In genomic region chr14:100680439-100681051, GRCh38 we compare ENCODE assay signal across 1 cellular context.
TF ChIP-seq lines count a peak whose summit lies in the region.

No MANE protein-coding gene starts in this region.

TF ChIP-seq in HepG2, 621 proteins besides CTCF, POLR2A, EP300 and RAD21 (continued from another document):
- TF ChIP-seq, protein P1, sequence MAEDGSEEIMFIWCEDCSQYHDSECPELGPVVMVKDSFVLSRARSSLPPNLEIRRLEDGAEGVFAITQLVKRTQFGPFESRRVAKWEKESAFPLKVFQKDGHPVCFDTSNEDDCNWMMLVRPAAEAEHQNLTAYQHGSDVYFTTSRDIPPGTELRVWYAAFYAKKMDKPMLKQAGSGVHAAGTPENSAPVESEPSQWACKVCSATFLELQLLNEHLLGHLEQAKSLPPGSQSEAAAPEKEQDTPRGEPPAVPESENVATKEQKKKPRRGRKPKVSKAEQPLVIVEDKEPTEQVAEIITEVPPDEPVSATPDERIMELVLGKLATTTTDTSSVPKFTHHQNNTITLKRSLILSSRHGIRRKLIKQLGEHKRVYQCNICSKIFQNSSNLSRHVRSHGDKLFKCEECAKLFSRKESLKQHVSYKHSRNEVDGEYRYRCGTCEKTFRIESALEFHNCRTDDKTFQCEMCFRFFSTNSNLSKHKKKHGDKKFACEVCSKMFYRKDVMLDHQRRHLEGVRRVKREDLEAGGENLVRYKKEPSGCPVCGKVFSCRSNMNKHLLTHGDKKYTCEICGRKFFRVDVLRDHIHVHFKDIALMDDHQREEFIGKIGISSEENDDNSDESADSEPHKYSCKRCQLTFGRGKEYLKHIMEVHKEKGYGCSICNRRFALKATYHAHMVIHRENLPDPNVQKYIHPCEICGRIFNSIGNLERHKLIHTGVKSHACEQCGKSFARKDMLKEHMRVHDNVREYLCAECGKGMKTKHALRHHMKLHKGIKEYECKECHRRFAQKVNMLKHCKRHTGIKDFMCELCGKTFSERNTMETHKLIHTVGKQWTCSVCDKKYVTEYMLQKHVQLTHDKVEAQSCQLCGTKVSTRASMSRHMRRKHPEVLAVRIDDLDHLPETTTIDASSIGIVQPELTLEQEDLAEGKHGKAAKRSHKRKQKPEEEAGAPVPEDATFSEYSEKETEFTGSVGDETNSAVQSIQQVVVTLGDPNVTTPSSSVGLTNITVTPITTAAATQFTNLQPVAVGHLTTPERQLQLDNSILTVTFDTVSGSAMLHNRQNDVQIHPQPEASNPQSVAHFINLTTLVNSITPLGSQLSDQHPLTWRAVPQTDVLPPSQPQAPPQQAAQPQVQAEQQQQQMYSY (CRISPR knock-in tag; IDR thresholded peaks at IDR 0.05): no peak
- TF ChIP-seq MED8 (CRISPR knock-in tag; IDR thresholded peaks at IDR 0.05; ENCODE audit: insufficient replicate concordance) (no peak), NR2F6 (IDR thresholded peaks at IDR 0.05) (no peak), NR2F6 (CRISPR knock-in tag; IDR thresholded peaks at IDR 0.05) (peak; percentile 14; the same call in 1 of the 2 replicates), HOXA9 (CRISPR knock-in tag; IDR thresholded peaks at IDR 0.05; ENCODE audit: borderline replicate concordance) (no peak), MIER3 (CRISPR knock-in tag; IDR thresholded peaks at IDR 0.05; ENCODE audit: borderline replicate concordance) (no peak), EZH2 (conservative IDR thresholded peaks at IDR 0.05; ENCODE audit: low read depth, low read length) (no peak), ZMAT3 (CRISPR knock-in tag; conservative IDR thresholded peaks at IDR 0.05) (0 out of 2 replicates have a peak, but pooled peaks have one; percentile 57), ZBTB38 (CRISPR knock-in tag; IDR thresholded peaks at IDR 0.05) (peak; percentile 97), ZNF879 (CRISPR knock-in tag; IDR thresholded peaks at IDR 0.05) (0 out of 2 replicates have a peak, but pooled peaks have one; percentile 42), ZSCAN29 (CRISPR knock-in tag; conservative IDR thresholded peaks at IDR 0.05) (no peak), TAF1 (CRISPR knock-in tag; IDR thresholded peaks at IDR 0.05) (0 out of 2 replicates have a peak, but pooled peaks have one; percentile 1), ZBTB7B (CRISPR knock-in tag; IDR thresholded peaks at IDR 0.05) (peak; percentile 32; the same call in 1 of the 2 replicates), RARG (CRISPR knock-in tag; IDR thresholded peaks at IDR 0.05; ENCODE audit: low read depth) (no peak), ZFX (CRISPR knock-in tag; IDR thresholded peaks at IDR 0.05; ENCODE audit: low read depth) (peak; percentile 50; the same call in 1 of the 2 replicates)
- TF ChIP-seq, protein P2, sequence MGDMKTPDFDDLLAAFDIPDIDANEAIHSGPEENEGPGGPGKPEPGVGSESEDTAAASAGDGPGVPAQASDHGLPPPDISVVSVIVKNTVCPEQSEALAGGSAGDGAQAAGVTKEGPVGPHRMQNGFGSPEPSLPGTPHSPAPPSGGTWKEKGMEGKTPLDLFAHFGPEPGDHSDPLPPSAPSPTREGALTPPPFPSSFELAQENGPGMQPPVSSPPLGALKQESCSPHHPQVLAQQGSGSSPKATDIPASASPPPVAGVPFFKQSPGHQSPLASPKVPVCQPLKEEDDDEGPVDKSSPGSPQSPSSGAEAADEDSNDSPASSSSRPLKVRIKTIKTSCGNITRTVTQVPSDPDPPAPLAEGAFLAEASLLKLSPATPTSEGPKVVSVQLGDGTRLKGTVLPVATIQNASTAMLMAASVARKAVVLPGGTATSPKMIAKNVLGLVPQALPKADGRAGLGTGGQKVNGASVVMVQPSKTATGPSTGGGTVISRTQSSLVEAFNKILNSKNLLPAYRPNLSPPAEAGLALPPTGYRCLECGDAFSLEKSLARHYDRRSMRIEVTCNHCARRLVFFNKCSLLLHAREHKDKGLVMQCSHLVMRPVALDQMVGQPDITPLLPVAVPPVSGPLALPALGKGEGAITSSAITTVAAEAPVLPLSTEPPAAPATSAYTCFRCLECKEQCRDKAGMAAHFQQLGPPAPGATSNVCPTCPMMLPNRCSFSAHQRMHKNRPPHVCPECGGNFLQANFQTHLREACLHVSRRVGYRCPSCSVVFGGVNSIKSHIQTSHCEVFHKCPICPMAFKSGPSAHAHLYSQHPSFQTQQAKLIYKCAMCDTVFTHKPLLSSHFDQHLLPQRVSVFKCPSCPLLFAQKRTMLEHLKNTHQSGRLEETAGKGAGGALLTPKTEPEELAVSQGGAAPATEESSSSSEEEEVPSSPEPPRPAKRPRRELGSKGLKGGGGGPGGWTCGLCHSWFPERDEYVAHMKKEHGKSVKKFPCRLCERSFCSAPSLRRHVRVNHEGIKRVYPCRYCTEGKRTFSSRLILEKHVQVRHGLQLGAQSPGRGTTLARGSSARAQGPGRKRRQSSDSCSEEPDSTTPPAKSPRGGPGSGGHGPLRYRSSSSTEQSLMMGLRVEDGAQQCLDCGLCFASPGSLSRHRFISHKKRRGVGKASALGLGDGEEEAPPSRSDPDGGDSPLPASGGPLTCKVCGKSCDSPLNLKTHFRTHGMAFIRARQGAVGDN (CRISPR knock-in tag; IDR thresholded peaks at IDR 0.05): peak; percentile 92
- TF ChIP-seq, protein P3, sequence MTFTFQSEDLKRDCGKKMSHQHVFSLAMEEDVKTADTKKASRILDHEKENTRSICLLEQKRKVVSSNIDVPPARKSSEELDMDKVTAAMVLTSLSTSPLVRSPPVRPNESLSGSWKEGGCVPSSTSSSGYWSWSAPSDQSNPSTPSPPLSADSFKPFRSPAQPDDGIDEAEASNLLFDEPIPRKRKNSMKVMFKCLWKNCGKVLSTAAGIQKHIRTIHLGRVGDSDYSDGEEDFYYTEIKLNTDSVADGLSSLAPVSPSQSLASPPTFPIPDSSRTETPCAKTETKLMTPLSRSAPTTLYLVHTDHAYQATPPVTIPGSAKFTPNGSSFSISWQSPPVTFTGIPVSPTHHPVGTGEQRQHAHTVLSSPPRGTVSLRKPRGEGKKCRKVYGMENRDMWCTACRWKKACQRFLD (CRISPR knock-in tag; IDR thresholded peaks at IDR 0.05; ENCODE audit: borderline replicate concordance): no peak
